In genomic region chr4:126038492-126039236, GRCh38 we compare ENCODE assay signal across 25 cellular contexts.
"Had no signal": no experiment of that assay in that cellular context is flagged by ENCODE, and none has a peak within 500 bp of the region (broad histone marks: within the 10 kb centered on the region; RNA-seq: fewer than 3 reads in every experiment).

No MANE protein-coding gene starts in this region.

- H3K4me3 Mint-ChIP-seq: activated CD8-positive, alpha-beta T cell treated with anti-CD3 and anti-CD28 coated beads for 36 hours; activated naive CD4-positive, alpha-beta T cell treated with anti-CD3 and anti-CD28 coated beads for 36 hours; activated T-cell treated with anti-CD3 and anti-CD28 coated beads, Interleukin-2, amount 50 U/mL, for 24 hours; natural killer cell treated with Interleukin-12 subunit alpha and Interleukin-12 subunit beta and Interleukin-15 and Interleukin-18, amount 100 ng/mL, for 72 hours had no signal

- DNase-seq: activated CD4-positive, alpha-beta T cell treated with anti-CD3 and anti-CD28 coated beads for 48 hours; activated CD4-positive, CD25-positive, alpha-beta regulatory T cell; activated CD8-positive, alpha-beta T cell treated with anti-CD3 and anti-CD28 coated beads for 36 hours; activated naive CD4-positive, alpha-beta T cell treated with anti-CD3 and anti-CD28 coated beads for 36 hours; activated T-cell treated with anti-CD3 and anti-CD28 coated beads, Interleukin-2, amount 50 U/mL, for 24 hours; dermis blood vessel endothelial cell; effector memory CD4-positive, alpha-beta T cell; foreskin fibroblast; islet precursor cell; left colon; lower lobe of right lung; posterior cingulate gyrus; retina; stimulated activated CD4-positive, alpha-beta T cell treated with anti-CD3 and anti-CD28 coated beads, Interleukin-2, amount 100 ng/mL, for 24 hours; stimulated activated naive CD8-positive, alpha-beta T cell treated with anti-CD3 and anti-CD28 coated beads, Interleukin-15, Interleukin-2, amounts not matched to agents 100 U/mL and 50 U/mL, for 24 hours; T-helper 1 cell; T-helper 9 cell; transverse colon; uterus had no signal

- H3K27ac Mint-ChIP-seq: activated CD8-positive, alpha-beta T cell treated with anti-CD3 and anti-CD28 coated beads for 36 hours; activated naive CD4-positive, alpha-beta T cell treated with anti-CD3 and anti-CD28 coated beads for 36 hours; activated T-cell treated with anti-CD3 and anti-CD28 coated beads, Interleukin-2, amount 50 U/mL, for 24 hours; activated T-helper 2 cell treated with anti-CD3 and anti-CD28 coated beads, Interferon-gamma antibody, Interleukin-2, Interleukin-4, amounts not matched to agents 10 μg/mL and 5 μg/mL and 100 μg/mL, durations not matched to agents 14 hours and 24 hours and 36 hours; natural killer cell treated with Interleukin-12 subunit alpha and Interleukin-12 subunit beta and Interleukin-15 and Interleukin-18, amount 100 ng/mL, for 72 hours had no signal

- H3K4me3 ChIP-seq: breast epithelium, esophagus muscularis mucosa, lower lobe of right lung, suprapubic skin, transverse colon, uterus had no signal

- H3K4me1 ChIP-seq: breast epithelium, esophagus muscularis mucosa, lower lobe of right lung, suprapubic skin, transverse colon, uterus had no signal

- ATAC-seq: activated CD8-positive, alpha-beta T cell treated with anti-CD3 and anti-CD28 coated beads for 36 hours; left colon; lower lobe of right lung; natural killer cell treated with Interleukin-12 subunit alpha and Interleukin-12 subunit beta and Interleukin-15 and Interleukin-18, amount 100 ng/mL, for 72 hours; stimulated activated naive CD8-positive, alpha-beta T cell treated with anti-CD3 and anti-CD28 coated beads, Interleukin-15, Interleukin-2, amounts not matched to agents 100 U/mL and 50 U/mL, for 24 hours had no signal

- H3K36me3 Mint-ChIP-seq: natural killer cell treated with Interleukin-12 subunit alpha and Interleukin-12 subunit beta and Interleukin-15 and Interleukin-18, amount 100 ng/mL, for 72 hours had no signal

- FAIRE-seq: endothelial cell of umbilical vein had no signal

- H3K27me3 Mint-ChIP-seq: activated CD8-positive, alpha-beta T cell treated with anti-CD3 and anti-CD28 coated beads for 36 hours; activated T-cell treated with anti-CD3 and anti-CD28 coated beads, Interleukin-2, amount 50 U/mL, for 24 hours; natural killer cell treated with Interleukin-12 subunit alpha and Interleukin-12 subunit beta and Interleukin-15 and Interleukin-18, amount 100 ng/mL, for 72 hours had no signal

- H3K36me3 ChIP-seq: breast epithelium, esophagus muscularis mucosa, lower lobe of right lung, suprapubic skin, transverse colon, uterus had no signal

- H3K27ac ChIP-seq: breast epithelium, esophagus muscularis mucosa, lower lobe of right lung, suprapubic skin, transverse colon, uterus had no signal

- H3K27me3 ChIP-seq: breast epithelium, esophagus muscularis mucosa, suprapubic skin, transverse colon, uterus had no signal

- H3K9me3 ChIP-seq: breast epithelium, esophagus muscularis mucosa, lower lobe of right lung, suprapubic skin, transverse colon, uterus had no signal
